In the genomic region with DNA sequence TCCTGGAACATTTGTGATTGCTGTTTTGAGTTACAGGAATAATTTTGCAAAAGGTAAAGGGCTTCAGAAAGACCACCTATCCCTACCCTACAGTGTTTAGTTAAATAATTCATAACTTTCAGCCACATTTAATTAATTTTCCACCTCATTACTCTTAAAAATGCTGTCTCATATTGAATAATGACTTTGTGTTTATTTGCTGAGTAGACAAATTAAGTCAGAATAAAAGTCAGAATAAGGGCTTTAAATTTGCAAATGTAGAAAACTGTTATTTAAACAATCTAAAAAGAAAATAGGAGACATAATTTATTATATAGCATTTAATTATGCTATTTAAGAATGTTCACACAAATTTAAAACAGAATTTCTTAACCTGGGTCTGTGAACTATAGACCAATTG, we compare ENCODE assay signal across 31 cellular contexts.
"Had no signal": no experiment of that assay in that cellular context is flagged by ENCODE, and none has a peak within 500 bp of the region (broad histone marks: within the 10 kb centered on the region; RNA-seq: fewer than 3 reads in every experiment).

No MANE protein-coding gene starts in this region.

- FAIRE-seq: bronchial epithelial cell, TTC549 had no signal

- H3K9me3 ChIP-seq: ascending aorta had no signal

- H3K36me3 ChIP-seq: ascending aorta, cardiac muscle cell had no signal

- H3K27ac ChIP-seq: ascending aorta, cardiac muscle cell, VCaP had no signal

- H3K4me3 ChIP-seq: ascending aorta, cardiac muscle cell had no signal

- ATAC-seq: activated CD8-positive, alpha-beta T cell treated with anti-CD3 and anti-CD28 coated beads for 36 hours; activated naive CD4-positive, alpha-beta T cell treated with anti-CD3 and anti-CD28 coated beads, Interleukin-2, amount 50 U/mL, for 72 hours; activated T-cell treated with anti-CD3 and anti-CD28 coated beads, Interleukin-2, amount 50 U/mL, for 4 hours; activated T-cell treated with anti-CD3 and anti-CD28 coated beads, Interleukin-2, amount 50 U/mL, for 72 hours; activated T-helper 17 cell treated with anti-CD3 and anti-CD28 coated beads, Interleukin-2, amount 50 U/mL, for 72 hours had no signal

- DNase-seq: activated B cell treated with CpG ODN at 0.5 μM for 24 hours; activated CD4-positive, alpha-beta memory T cell treated with anti-CD3 and anti-CD28 coated beads for 36 hours; activated CD4-positive, alpha-beta T cell treated with anti-CD3 and anti-CD28 coated beads for 4 hours; activated CD4-positive, alpha-beta T cell treated with anti-CD3 and anti-CD28 coated beads, Interleukin-2, amount 10 ng/mL, durations not matched to agents 24 days and 14 days; activated CD4-positive, alpha-beta T cell treated with anti-CD3 and anti-CD28 coated beads, Interleukin-2, amount 50 U/mL, for 1 hour; activated CD4-positive, alpha-beta T cell treated with anti-CD3 and anti-CD28 coated beads, Interleukin-2, amount 50 U/mL, for 4 hours; activated CD4-positive, CD25-positive, alpha-beta regulatory T cell treated with anti-CD3 and anti-CD28 coated beads, Interleukin-2, amount 50 U/mL, for 72 hours; activated CD8-positive, alpha-beta memory T cell treated with anti-CD3 and anti-CD28 coated beads, Interleukin-2, amount 50 U/mL, for 4 hours; activated CD8-positive, alpha-beta T cell treated with anti-CD3 and anti-CD28 coated beads for 36 hours; activated effector memory CD4-positive, alpha-beta T cell treated with anti-CD3 and anti-CD28 coated beads, Interleukin-2, amount 50 U/mL, for 16 hours; activated gamma-delta T cell treated with Interleukin-2 at 50 U/mL for 16 hours; activated naive CD4-positive, alpha-beta T cell; activated naive CD4-positive, alpha-beta T cell treated with anti-CD3 and anti-CD28 coated beads for 36 hours; activated naive CD4-positive, alpha-beta T cell treated with anti-CD3 and anti-CD28 coated beads, Interleukin-2, amount 50 U/mL, for 16 hours; activated naive CD8-positive, alpha-beta T cell treated with anti-CD3 and anti-CD28 coated beads for 36 hours; activated T-cell treated with anti-CD3 and anti-CD28 coated beads for 4 hours; activated T-cell treated with anti-CD3 and anti-CD28 coated beads, Interleukin-2, amount 50 U/mL, for 1 hour; activated T-cell treated with anti-CD3 and anti-CD28 coated beads, Interleukin-2, amount 50 U/mL, for 4 hours; activated T-cell treated with anti-CD3 and anti-CD28 coated beads, Interleukin-2, amount 50 U/mL, for 72 hours; amygdala; anterior cingulate cortex; cerebellar nuclear complex; T-helper 2 cell; T-helper 9 cell had no signal

- H3K4me1 ChIP-seq: ascending aorta had no signal

- H3K27me3 ChIP-seq: ascending aorta, cardiac muscle cell had no signal
